22 cellular contexts compared by ENCODE assay signal in genomic region chr16:84479716-84480450, GRCh38.
"Had no signal": no experiment of that assay in that cellular context is flagged by ENCODE, and none has a peak within 500 bp of the region (broad histone marks: within the 10 kb centered on the region; RNA-seq: fewer than 3 reads in every experiment).

No MANE protein-coding gene starts in this region.

- H3K4me1 Mint-ChIP-seq: endodermal cell, memory B cell had no signal

- DNase-seq: activated CD4-positive, alpha-beta memory T cell treated with anti-CD3 and anti-CD28 coated beads for 36 hours; activated CD4-positive, alpha-beta T cell treated with anti-CD3 and anti-CD28 coated beads for 48 hours; activated CD4-positive, CD25-positive, alpha-beta regulatory T cell; activated effector memory CD4-positive, alpha-beta T cell treated with anti-CD3 and anti-CD28 coated beads, Interleukin-2, amount 50 U/mL, for 16 hours; activated naive CD4-positive, alpha-beta T cell treated with anti-CD3 and anti-CD28 coated beads, Interleukin-2, amount 10 ng/mL, durations not matched to agents 7 days and 5 days; amygdala; cerebellar nuclear complex; cortex of kidney; endodermal cell; esophagus squamous epithelium; gastrocnemius medialis; hippocampal formation; left ventricle myocardium superior; retina; stimulated activated CD4-positive, alpha-beta T cell treated with anti-CD3 and anti-CD28 coated beads, Interleukin-4, amount 100 ng/mL, for 24 hours; stimulated activated naive CD8-positive, alpha-beta T cell treated with anti-CD3 and anti-CD28 coated beads, Interleukin-15, Interleukin-2, amounts not matched to agents 100 U/mL and 50 U/mL, for 24 hours; substantia nigra; T-helper 17 cell; thyroid gland; uterus had no signal

- H3K27ac Mint-ChIP-seq: activated CD4-positive, alpha-beta memory T cell treated with anti-CD3 and anti-CD28 coated beads for 36 hours; activated naive CD4-positive, alpha-beta T cell treated with anti-CD3 and anti-CD28 coated beads, Interleukin-2, amount 10 ng/mL, durations not matched to agents 7 days and 5 days; endodermal cell; memory B cell; progenitor cell of endocrine pancreas; T-helper 17 cell had no signal

- H3K9me3 Mint-ChIP-seq: activated CD4-positive, alpha-beta memory T cell treated with anti-CD3 and anti-CD28 coated beads for 36 hours; activated naive CD4-positive, alpha-beta T cell treated with anti-CD3 and anti-CD28 coated beads, Interleukin-2, amount 10 ng/mL, durations not matched to agents 7 days and 5 days had no signal

- H3K27me3 Mint-ChIP-seq: activated CD4-positive, alpha-beta memory T cell treated with anti-CD3 and anti-CD28 coated beads for 36 hours; activated naive CD4-positive, alpha-beta T cell treated with anti-CD3 and anti-CD28 coated beads, Interleukin-2, amount 10 ng/mL, durations not matched to agents 7 days and 5 days; memory B cell; progenitor cell of endocrine pancreas; T-helper 17 cell had no signal

- H3K4me3 Mint-ChIP-seq: activated CD4-positive, alpha-beta memory T cell treated with anti-CD3 and anti-CD28 coated beads for 36 hours; activated naive CD4-positive, alpha-beta T cell treated with anti-CD3 and anti-CD28 coated beads, Interleukin-2, amount 10 ng/mL, durations not matched to agents 7 days and 5 days; endodermal cell; memory B cell; T-helper 17 cell had no signal

- ATAC-seq: gastrocnemius medialis; left ventricle myocardium superior; stimulated activated naive CD8-positive, alpha-beta T cell treated with anti-CD3 and anti-CD28 coated beads, Interleukin-15, Interleukin-2, amounts not matched to agents 100 U/mL and 50 U/mL, for 24 hours; T-helper 17 cell had no signal
